13 cellular contexts compared by ENCODE assay signal in the genomic region with DNA sequence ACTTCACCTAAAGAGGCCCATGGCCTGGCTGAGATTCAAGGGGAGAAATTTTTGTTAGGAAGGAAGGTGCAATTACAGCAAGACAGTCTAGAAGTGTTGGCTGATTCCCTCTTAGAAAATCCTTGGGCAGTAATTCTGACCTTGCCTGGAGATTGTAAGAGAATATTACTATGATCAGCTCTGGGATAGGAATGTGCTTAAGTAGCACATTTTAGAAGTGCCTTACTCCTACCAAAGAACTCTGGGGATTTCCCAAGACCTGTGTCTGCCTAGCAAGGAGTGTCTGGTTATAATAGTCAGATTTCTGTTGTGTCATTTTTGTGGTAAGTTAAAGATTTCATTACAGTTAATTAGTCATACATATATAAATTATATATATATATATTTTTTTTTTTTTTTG. TPM values are rescaled to one million over a fixed set of nuclear protein-coding genes. Genes with fewer than 3 reads are reported as not detected.
DNase-seq lines count a peak whose midpoint lies in the region; ATAC-seq, FAIRE-seq and TF ChIP-seq lines count a peak whose summit lies in the region.
"Had no signal": no experiment of that assay in that cellular context is flagged by ENCODE, and none has a peak within 500 bp of the region (broad histone marks: within the 10 kb centered on the region; RNA-seq: fewer than 3 reads in every experiment).

No MANE protein-coding gene starts in this region.

- no peaks in the 10 kb centered on the region for H3K9me3 Mint-ChIP-seq in T-helper 2 cell treated with Interferon-gamma antibody and Interleukin-4, amounts not matched to agents 5 μg/mL and 100 μg/mL, for 36 hours
- H3K9me3 Mint-ChIP-seq: CD8-positive, alpha-beta memory T cell; natural killer cell had no signal

- no peak for FAIRE-seq in urothelium cell line (lab: Jason Lieb, UNC)

- peaks cover 16% of the 10 kb centered on the region for H3K4me1 Mint-ChIP-seq in T-helper 2 cell treated with Interferon-gamma antibody and Interleukin-4, amounts not matched to agents 5 μg/mL and 100 μg/mL, for 36 hours (ENCODE audit: low read depth)

- no peak for DNase-seq in left cardiac atrium
- no peak for DNase-seq in heart left ventricle
- peak; percentile 14 for DNase-seq in T-helper 2 cell treated with Interferon-gamma antibody and Interleukin-4, amounts not matched to agents 5 μg/mL and 100 μg/mL, for 36 hours (ENCODE audit: low spot score)
- DNase-seq in foreskin keratinocyte, result peak; percentile 87 to 89
- DNase-seq in urothelium cell line (ENCODE audit: low spot score), result peak; percentile 18
- no peak for DNase-seq in NCI-H2029 (lab: John Stamatoyannopoulos, UW)
- no peak for DNase-seq in iPS-NIHi7 (ENCODE audit: extremely low spot score)
- DNase-seq in NCI-H748 (lab: John Stamatoyannopoulos, UW; ENCODE audit: unreplicated experiment), result no peak
- DNase-seq: activated naive CD4-positive, alpha-beta T cell treated with Interleukin-2 at 50 U/mL for 16 hours; CD8-positive, alpha-beta memory T cell; gastrocnemius medialis; natural killer cell; NCI-H526 had no signal

- no peaks in the 10 kb centered on the region for H3K27me3 ChIP-seq in heart left ventricle
- H3K27me3 ChIP-seq in foreskin keratinocyte, result no peaks in the 10 kb centered on the region
- H3K27me3 ChIP-seq: gastrocnemius medialis had no signal

- H3K36me3 Mint-ChIP-seq in T-helper 2 cell treated with Interferon-gamma antibody and Interleukin-4, amounts not matched to agents 5 μg/mL and 100 μg/mL, for 36 hours (ENCODE audit: low read depth), result peaks cover under 1% of the 10 kb centered on the region
- H3K36me3 Mint-ChIP-seq: CD8-positive, alpha-beta memory T cell; natural killer cell had no signal

- no peaks in the 10 kb centered on the region for H3K9me3 ChIP-seq in heart left ventricle
- H3K9me3 ChIP-seq: gastrocnemius medialis had no signal

- ATAC-seq in left cardiac atrium (peak; percentile 41 to 65), heart left ventricle (no peak), foreskin keratinocyte (peak; percentile 93)

- no peak overlapping the region for H3K4me3 Mint-ChIP-seq in T-helper 2 cell treated with Interferon-gamma antibody and Interleukin-4, amounts not matched to agents 5 μg/mL and 100 μg/mL, for 36 hours
- H3K4me3 Mint-ChIP-seq: CD8-positive, alpha-beta memory T cell; natural killer cell had no signal

- TF ChIP-seq POLR2A in heart left ventricle (IDR thresholded peaks at IDR 0.05), result no peak

- H3K4me1 ChIP-seq in heart left ventricle, result peaks cover 0 to 10% (median 5%) of the 10 kb centered on the region in 12 donors
- H3K4me1 ChIP-seq in foreskin keratinocyte, result peaks cover 13% of the 10 kb centered on the region

- H3K27me3 Mint-ChIP-seq in T-helper 2 cell treated with Interferon-gamma antibody and Interleukin-4, amounts not matched to agents 5 μg/mL and 100 μg/mL, for 36 hours (ENCODE audit: low read depth), result no peaks in the 10 kb centered on the region
- H3K27me3 Mint-ChIP-seq: CD8-positive, alpha-beta memory T cell had no signal

- intact Hi-C loops in left cardiac atrium (cut with DNase I), result no loop called here
- intact Hi-C loops in heart left ventricle (cut with DNase I), result no loop called here

- H3K4me3 ChIP-seq in heart left ventricle, result no peak overlapping the region
- H3K4me3 ChIP-seq: gastrocnemius medialis had no signal

- H3K27ac Mint-ChIP-seq in T-helper 2 cell treated with Interferon-gamma antibody and Interleukin-4, amounts not matched to agents 5 μg/mL and 100 μg/mL, for 36 hours, result no peak overlapping the region
- H3K27ac Mint-ChIP-seq: CD8-positive, alpha-beta memory T cell; natural killer cell had no signal

- H3K36me3 ChIP-seq in heart left ventricle, result peaks cover 0 to 6% (median 0%) of the 10 kb centered on the region in 9 donors
- H3K36me3 ChIP-seq: gastrocnemius medialis had no signal

- TF ChIP-seq CTCF in heart left ventricle (IDR thresholded peaks at IDR 0.05) (no peak), foreskin keratinocyte (conservative IDR thresholded peaks at IDR 0.05) (no peak)

- no peak overlapping the region for H3K27ac ChIP-seq in heart left ventricle
- H3K27ac ChIP-seq in foreskin keratinocyte, result no peak overlapping the region
- H3K27ac ChIP-seq: gastrocnemius medialis had no signal

RNA-seq across cellular contexts. Expression of a gene that starts 52.3 kb away (rescaled TPM):
- 10 to 100 TPM; 13.9 to 14.7 TPM for total RNA-seq in left cardiac atrium
- total RNA-seq in heart left ventricle, result 10 to 100 TPM in 6 of 9 donors, 1 to 10 TPM in 3; 5.3 to 28.2 (median 14.7) TPM
- 1 to 10 TPM; 1.6 to 5.3 TPM for polyA plus RNA-seq in heart left ventricle
- total RNA-seq in foreskin keratinocyte, result 37.4 and 39.1 TPM in 2 replicates
- 9.4 and 12.0 TPM in 2 replicates for polyA plus RNA-seq in foreskin keratinocyte

RNA-seq across cellular contexts. Expression of a gene that starts 52.4 kb away (rescaled TPM):
- total RNA-seq in left cardiac atrium (1 to 10 TPM; 7.4 to 8.3 TPM), heart left ventricle (10 to 100 TPM in 2 of 9 donors, 1 to 10 TPM in 7; 2.9 to 14.4 (median 7.1) TPM), foreskin keratinocyte (8.1 and 8.8 TPM in 2 replicates)
- polyA plus RNA-seq in heart left ventricle (1 to 10 TPM; 1.8 to 2.4 TPM), foreskin keratinocyte (2.6 and 3.4 TPM in 2 replicates)

Comparison
In these comparisons a context has a peak if more than half of its experiments do, and no peak if none do; other contexts are left out.
1. ATAC-seq: peak in left cardiac atrium (2 of 2) and foreskin keratinocyte (single experiment); none in heart left ventricle (0 of 4).
2. DNase-seq: peak in T-helper 2 cell treated with Interferon-gamma antibody and Interleukin-4, amounts not matched to agents 5 μg/mL and 100 μg/mL, for 36 hours (single experiment), foreskin keratinocyte (2 of 2) and urothelium cell line (single experiment); none in left cardiac atrium (single experiment), heart left ventricle (0 of 5), NCI-H2029 (single experiment), iPS-NIHi7 (single experiment) and NCI-H748 (single experiment).